In the genomic region with DNA sequence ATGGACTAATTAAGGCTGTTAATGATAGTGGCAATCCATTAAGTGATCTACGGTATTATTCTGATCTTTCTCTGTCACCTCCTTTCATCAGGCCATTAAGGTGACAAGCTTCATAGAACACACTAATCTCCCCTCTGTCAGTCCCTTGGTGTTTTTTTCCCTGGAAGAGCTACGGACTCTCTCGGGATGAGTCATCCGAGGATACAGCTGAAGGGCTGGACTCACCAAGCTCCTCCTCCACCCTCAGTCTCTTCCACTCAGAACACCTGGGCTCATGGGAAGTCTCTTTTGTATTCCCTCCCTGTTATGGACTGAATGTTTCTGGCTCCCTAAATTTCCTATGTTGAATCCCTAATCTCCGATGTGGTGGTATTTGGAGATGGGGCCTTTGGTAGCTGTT, we compare ENCODE assay signal across 1 cellular context.
TF ChIP-seq lines count a peak whose summit lies in the region.

No MANE protein-coding gene starts in this region.

TF ChIP-seq in GM23338, 12 proteins besides CTCF, POLR2A, EP300 and RAD21 (continued from another document):
- TF ChIP-seq, protein P1, sequence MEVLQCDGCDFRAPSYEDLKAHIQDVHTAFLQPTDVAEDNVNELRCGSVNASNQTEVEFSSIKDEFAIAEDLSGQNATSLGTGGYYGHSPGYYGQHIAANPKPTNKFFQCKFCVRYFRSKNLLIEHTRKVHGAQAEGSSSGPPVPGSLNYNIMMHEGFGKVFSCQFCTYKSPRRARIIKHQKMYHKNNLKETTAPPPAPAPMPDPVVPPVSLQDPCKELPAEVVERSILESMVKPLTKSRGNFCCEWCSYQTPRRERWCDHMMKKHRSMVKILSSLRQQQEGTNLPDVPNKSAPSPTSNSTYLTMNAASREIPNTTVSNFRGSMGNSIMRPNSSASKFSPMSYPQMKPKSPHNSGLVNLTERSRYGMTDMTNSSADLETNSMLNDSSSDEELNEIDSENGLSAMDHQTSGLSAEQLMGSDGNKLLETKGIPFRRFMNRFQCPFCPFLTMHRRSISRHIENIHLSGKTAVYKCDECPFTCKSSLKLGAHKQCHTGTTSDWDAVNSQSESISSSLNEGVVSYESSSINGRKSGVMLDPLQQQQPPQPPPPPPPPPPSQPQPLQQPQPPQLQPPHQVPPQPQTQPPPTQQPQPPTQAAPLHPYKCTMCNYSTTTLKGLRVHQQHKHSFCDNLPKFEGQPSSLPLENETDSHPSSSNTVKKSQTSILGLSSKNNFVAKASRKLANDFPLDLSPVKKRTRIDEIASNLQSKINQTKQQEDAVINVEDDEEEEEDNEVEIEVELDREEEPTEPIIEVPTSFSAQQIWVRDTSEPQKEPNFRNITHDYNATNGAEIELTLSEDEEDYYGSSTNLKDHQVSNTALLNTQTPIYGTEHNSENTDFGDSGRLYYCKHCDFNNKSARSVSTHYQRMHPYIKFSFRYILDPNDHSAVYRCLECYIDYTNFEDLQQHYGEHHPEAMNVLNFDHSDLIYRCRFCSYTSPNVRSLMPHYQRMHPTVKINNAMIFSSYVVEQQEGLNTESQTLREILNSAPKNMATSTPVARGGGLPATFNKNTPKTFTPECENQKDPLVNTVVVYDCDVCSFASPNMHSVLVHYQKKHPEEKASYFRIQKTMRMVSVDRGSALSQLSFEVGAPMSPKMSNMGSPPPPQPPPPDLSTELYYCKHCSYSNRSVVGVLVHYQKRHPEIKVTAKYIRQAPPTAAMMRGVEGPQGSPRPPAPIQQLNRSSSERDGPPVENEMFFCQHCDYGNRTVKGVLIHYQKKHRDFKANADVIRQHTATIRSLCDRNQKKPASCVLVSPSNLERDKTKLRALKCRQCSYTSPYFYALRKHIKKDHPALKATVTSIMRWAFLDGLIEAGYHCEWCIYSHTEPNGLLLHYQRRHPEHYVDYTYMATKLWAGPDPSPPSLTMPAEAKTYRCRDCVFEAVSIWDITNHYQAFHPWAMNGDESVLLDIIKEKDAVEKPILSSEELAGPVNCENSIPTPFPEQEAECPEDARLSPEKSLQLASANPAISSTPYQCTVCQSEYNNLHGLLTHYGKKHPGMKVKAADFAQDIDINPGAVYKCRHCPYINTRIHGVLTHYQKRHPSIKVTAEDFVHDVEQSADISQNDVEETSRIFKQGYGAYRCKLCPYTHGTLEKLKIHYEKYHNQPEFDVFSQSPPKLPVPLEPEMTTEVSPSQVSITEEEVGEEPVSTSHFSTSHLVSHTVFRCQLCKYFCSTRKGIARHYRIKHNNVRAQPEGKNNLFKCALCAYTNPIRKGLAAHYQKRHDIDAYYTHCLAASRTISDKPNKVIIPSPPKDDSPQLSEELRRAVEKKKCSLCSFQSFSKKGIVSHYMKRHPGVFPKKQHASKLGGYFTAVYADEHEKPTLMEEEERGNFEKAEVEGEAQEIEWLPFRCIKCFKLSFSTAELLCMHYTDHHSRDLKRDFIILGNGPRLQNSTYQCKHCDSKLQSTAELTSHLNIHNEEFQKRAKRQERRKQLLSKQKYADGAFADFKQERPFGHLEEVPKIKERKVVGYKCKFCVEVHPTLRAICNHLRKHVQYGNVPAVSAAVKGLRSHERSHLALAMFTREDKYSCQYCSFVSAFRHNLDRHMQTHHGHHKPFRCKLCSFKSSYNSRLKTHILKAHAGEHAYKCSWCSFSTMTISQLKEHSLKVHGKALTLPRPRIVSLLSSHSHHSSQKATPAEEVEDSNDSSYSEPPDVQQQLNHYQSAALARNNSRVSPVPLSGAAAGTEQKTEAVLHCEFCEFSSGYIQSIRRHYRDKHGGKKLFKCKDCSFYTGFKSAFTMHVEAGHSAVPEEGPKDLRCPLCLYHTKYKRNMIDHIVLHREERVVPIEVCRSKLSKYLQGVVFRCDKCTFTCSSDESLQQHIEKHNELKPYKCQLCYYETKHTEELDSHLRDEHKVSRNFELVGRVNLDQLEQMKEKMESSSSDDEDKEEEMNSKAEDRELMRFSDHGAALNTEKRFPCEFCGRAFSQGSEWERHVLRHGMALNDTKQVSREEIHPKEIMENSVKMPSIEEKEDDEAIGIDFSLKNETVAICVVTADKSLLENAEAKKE (CRISPR knock-in tag; IDR thresholded peaks at IDR 0.05), result no peak
- TF ChIP-seq ZNF331 (CRISPR knock-in tag; IDR thresholded peaks at IDR 0.05; ENCODE audit: low read depth) (no peak), STAT1 (IDR thresholded peaks at IDR 0.05; ENCODE audit: unreplicated experiment) (no peak), CREB1 (CRISPR knock-in tag; IDR thresholded peaks at IDR 0.05; ENCODE audit: low read depth) (no peak), POLR2AphosphoS5 (IDR thresholded peaks at IDR 0.05; ENCODE audit: low read depth) (no peak), NANOG (IDR thresholded peaks at IDR 0.05; ENCODE audit: borderline replicate concordance) (no peak)
- TF ChIP-seq, protein P2, sequence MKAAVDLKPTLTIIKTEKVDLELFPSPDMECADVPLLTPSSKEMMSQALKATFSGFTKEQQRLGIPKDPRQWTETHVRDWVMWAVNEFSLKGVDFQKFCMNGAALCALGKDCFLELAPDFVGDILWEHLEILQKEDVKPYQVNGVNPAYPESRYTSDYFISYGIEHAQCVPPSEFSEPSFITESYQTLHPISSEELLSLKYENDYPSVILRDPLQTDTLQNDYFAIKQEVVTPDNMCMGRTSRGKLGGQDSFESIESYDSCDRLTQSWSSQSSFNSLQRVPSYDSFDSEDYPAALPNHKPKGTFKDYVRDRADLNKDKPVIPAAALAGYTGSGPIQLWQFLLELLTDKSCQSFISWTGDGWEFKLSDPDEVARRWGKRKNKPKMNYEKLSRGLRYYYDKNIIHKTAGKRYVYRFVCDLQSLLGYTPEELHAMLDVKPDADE (IDR thresholded peaks at IDR 0.05), result no peak
TF ChIP-seq in GM23338: peak in this region for 0.
